Comparison of ENCODE assay signal across 8 cellular contexts in genomic region chr15:99250494-99251435, GRCh38. TPM values are rescaled to one million over a fixed set of nuclear protein-coding genes. Genes with fewer than 3 reads are reported as not detected.
DNase-seq lines count a peak whose midpoint lies in the region; ATAC-seq and TF ChIP-seq lines count a peak whose summit lies in the region.

No MANE protein-coding gene starts in this region.

- no peaks in the 10 kb centered on the region; a peak in 1 of 22 replicates for H3K36me3 ChIP-seq in BLaER1 treated with 17β-estradiol and CSF1 and Interleukin-3, amounts not matched to agents 10 nM and 100 nM
- H3K36me3 ChIP-seq in left lung = no peaks in the 10 kb centered on the region

- peak overlapping the region; percentile 55 to 88 (median 77) for H3K4me2 ChIP-seq in BLaER1 treated with 17β-estradiol and CSF1 and Interleukin-3, amounts not matched to agents 10 nM and 100 nM

- DNase-seq in NCI-H524 treated with DMSO at 0.1 percent for 48 hours (lab: John Stamatoyannopoulos, UW) (peak; percentile 94), dermis blood vessel endothelial cell (peak; percentile 99), left lung (peak; percentile 98)
- peak; percentile 97 for DNase-seq in activated CD4-positive, alpha-beta T cell treated with anti-CD3 and anti-CD28 coated beads for 48 hours
- DNase-seq in stimulated activated CD4-positive, alpha-beta T cell treated with anti-CD3 and anti-CD28 coated beads, Interleukin-2, amount 100 ng/mL, for 48 hours = peak; percentile 91 to 95

- H3K9ac ChIP-seq in BLaER1 treated with 17β-estradiol and CSF1 and Interleukin-3, amounts not matched to agents 10 nM and 100 nM = peak overlapping the region; percentile 57 to 90 (median 87); a peak in 20 of 22 replicates

- no peaks in the 10 kb centered on the region for H4K20me1 ChIP-seq in BLaER1 treated with 17β-estradiol and CSF1 and Interleukin-3, amounts not matched to agents 10 nM and 100 nM

- peaks cover 7 to 17% (median 10%) of the 10 kb centered on the region in 11 experiments; a peak in 19 of 22 replicates for H3K9me3 ChIP-seq in BLaER1 treated with 17β-estradiol and CSF1 and Interleukin-3, amounts not matched to agents 10 nM and 100 nM (replicated peaks in 1 of 11)
- no peaks in the 10 kb centered on the region for H3K9me3 ChIP-seq in left lung

- intact Hi-C loops in left lung (cut with DNase I) = no loop called here

- H3K27ac ChIP-seq in BLaER1 treated with 17β-estradiol and CSF1 and Interleukin-3, amounts not matched to agents 10 nM and 100 nM = peak overlapping the region; percentile 63 to 82 (median 74); a peak in 21 of 22 replicates
- peak overlapping the region; percentile 87 to 90 for H3K27ac ChIP-seq in left lung

- H3K4me3 ChIP-seq in BLaER1 treated with 17β-estradiol and CSF1 and Interleukin-3, amounts not matched to agents 10 nM and 100 nM = peak overlapping the region; percentile 73 to 91 (median 87)
- peak overlapping the region; percentile 74 to 80 for H3K4me3 ChIP-seq in left lung

- peaks cover 12 to 20% (median 18%) of the 10 kb centered on the region in 10 experiments for H3K4me1 ChIP-seq in BLaER1 treated with 17β-estradiol and CSF1 and Interleukin-3, amounts not matched to agents 10 nM and 100 nM
- H3K4me1 ChIP-seq in left lung = peaks cover 12 to 34% of the 10 kb centered on the region in 2 donors

- peak; percentile 97 for ATAC-seq in GM19324 (IDR thresholded peaks at IDR 0.05; ENCODE audit: low FRiP score, unreplicated experiment)
- peak; percentile 93 for ATAC-seq in HG03460 (IDR thresholded peaks at IDR 0.05; ENCODE audit: unreplicated experiment)
- ATAC-seq in left lung = peak; percentile 95

- no peak for TF ChIP-seq CTCF in left lung (IDR thresholded peaks at IDR 0.05)

- H3K27me3 ChIP-seq in BLaER1 treated with 17β-estradiol and CSF1 and Interleukin-3, amounts not matched to agents 10 nM and 100 nM = peaks cover 0 to 7% (median 4%) of the 10 kb centered on the region in 11 experiments; a peak in 5 of 22 replicates
- H3K27me3 ChIP-seq in left lung = no peaks in the 10 kb centered on the region

RNA-seq across cellular contexts. Expression of gene LRRC28, which starts 0.5 kb away (rescaled TPM):
- 17.0 and 19.8 TPM in 2 replicates for total RNA-seq in dermis blood vessel endothelial cell
- 10 to 100 TPM; 14.9 to 18.4 TPM for total RNA-seq in left lung

RNA-seq across cellular contexts. Expression of gene TTC23, which starts 1.4 kb away (rescaled TPM):
- total RNA-seq in dermis blood vessel endothelial cell (28.2 and 28.3 TPM in 2 replicates), left lung (10 to 100 TPM; 14.0 to 19.4 TPM)

Comparison
In these comparisons a context has a peak if more than half of its experiments do, and no peak if none do; other contexts are left out.
1. Peak in every context shown above with its lines: DNase-seq, ATAC-seq, H3K4me3 ChIP-seq and H3K27ac ChIP-seq.